ENCODE assay signal across 24 cellular contexts in genomic region chr3:16390581-16390980, GRCh38.
"Had no signal": no experiment of that assay in that cellular context is flagged by ENCODE, and none has a peak within 500 bp of the region (broad histone marks: within the 10 kb centered on the region; RNA-seq: fewer than 3 reads in every experiment).

No MANE protein-coding gene starts in this region.

- H3K27ac Mint-ChIP-seq: activated B cell treated with CpG ODN at 0.5 μM for 24 hours; activated CD4-positive, alpha-beta T cell treated with anti-CD3 and anti-CD28 coated beads for 36 hours; activated naive CD4-positive, alpha-beta T cell treated with anti-CD3 and anti-CD28 coated beads, Interleukin-2, amount 10 ng/mL, durations not matched to agents 7 days and 5 days; mesothelial cell of epicardium; stimulated activated naive CD8-positive, alpha-beta T cell treated with anti-CD3 and anti-CD28 coated beads, Interleukin-15, Interleukin-2, amounts not matched to agents 100 ng/mL and 50 ng/mL, for 24 hours had no signal

- H3K4me3 Mint-ChIP-seq: activated B cell treated with CpG ODN at 0.5 μM for 24 hours; activated CD4-positive, alpha-beta T cell treated with anti-CD3 and anti-CD28 coated beads for 36 hours; activated naive CD4-positive, alpha-beta T cell treated with anti-CD3 and anti-CD28 coated beads, Interleukin-2, amount 10 ng/mL, durations not matched to agents 7 days and 5 days; mesothelial cell of epicardium; stimulated activated naive CD8-positive, alpha-beta T cell treated with anti-CD3 and anti-CD28 coated beads, Interleukin-15, Interleukin-2, amounts not matched to agents 100 ng/mL and 50 ng/mL, for 24 hours had no signal

- H3K27me3 ChIP-seq: cardiac muscle cell, pancreas, right atrium auricular region, tibial artery had no signal

- FAIRE-seq: frontal cortex, pancreas had no signal

- DNase-seq: activated B cell treated with CpG ODN at 0.5 μM for 24 hours; activated CD4-positive, alpha-beta T cell treated with anti-CD3 and anti-CD28 coated beads for 36 hours; activated CD4-positive, alpha-beta T cell treated with anti-CD3 and anti-CD28 coated beads, Interleukin-2, amount 50 U/mL, for 48 hours; activated CD8-positive, alpha-beta memory T cell treated with anti-CD3 and anti-CD28 coated beads, Interleukin-2, amount 50 U/mL, for 48 hours; activated effector memory CD4-positive, alpha-beta T cell treated with anti-CD3 and anti-CD28 coated beads, Interleukin-2, amount 50 U/mL, for 16 hours; activated naive CD4-positive, alpha-beta T cell treated with anti-CD3 and anti-CD28 coated beads, Interleukin-2, amount 10 ng/mL, durations not matched to agents 7 days and 5 days; activated T-cell treated with anti-CD3 and anti-CD28 coated beads, Interleukin-2, amount 50 U/mL, for 48 hours; cortex of kidney; glutamatergic neuron; hippocampal formation; kidney glomerular epithelial cell; left ventricle myocardium superior; mammary epithelial cell; naive thymus-derived CD8-positive, alpha-beta T cell; pancreas; psoas muscle; stimulated activated CD4-positive, alpha-beta T cell treated with anti-CD3 and anti-CD28 coated beads, Interleukin-4, amount 100 ng/mL, for 24 hours; T1000; tibial artery had no signal

- H3K4me1 ChIP-seq: pancreas had no signal

- H3K9me3 ChIP-seq: pancreas, psoas muscle, right atrium auricular region, tibial artery had no signal

- H3K4me3 ChIP-seq: cardiac muscle cell, pancreas, psoas muscle, right atrium auricular region, tibial artery had no signal

- ATAC-seq: activated CD4-positive, alpha-beta T cell treated with anti-CD3 and anti-CD28 coated beads for 36 hours; left ventricle myocardium superior; naive thymus-derived CD8-positive, alpha-beta T cell; pancreas; psoas muscle had no signal

- H3K36me3 Mint-ChIP-seq: mesothelial cell of epicardium had no signal

- H3K27ac ChIP-seq: cardiac muscle cell, pancreas, psoas muscle, right atrium auricular region, tibial artery had no signal

- H3K27me3 Mint-ChIP-seq: activated B cell treated with CpG ODN at 0.5 μM for 24 hours; activated CD4-positive, alpha-beta T cell treated with anti-CD3 and anti-CD28 coated beads for 36 hours; activated naive CD4-positive, alpha-beta T cell treated with anti-CD3 and anti-CD28 coated beads, Interleukin-2, amount 10 ng/mL, durations not matched to agents 7 days and 5 days; naive thymus-derived CD8-positive, alpha-beta T cell; stimulated activated naive CD8-positive, alpha-beta T cell treated with anti-CD3 and anti-CD28 coated beads, Interleukin-15, Interleukin-2, amounts not matched to agents 100 ng/mL and 50 ng/mL, for 24 hours had no signal

- H3K36me3 ChIP-seq: cardiac muscle cell, pancreas, right atrium auricular region, tibial artery had no signal

- H3K9me3 Mint-ChIP-seq: activated B cell treated with CpG ODN at 0.5 μM for 24 hours; mesothelial cell of epicardium; naive thymus-derived CD8-positive, alpha-beta T cell; stimulated activated naive CD8-positive, alpha-beta T cell treated with anti-CD3 and anti-CD28 coated beads, Interleukin-15, Interleukin-2, amounts not matched to agents 100 ng/mL and 50 ng/mL, for 24 hours had no signal
